ENCODE assay signal across 15 cellular contexts in the genomic region with DNA sequence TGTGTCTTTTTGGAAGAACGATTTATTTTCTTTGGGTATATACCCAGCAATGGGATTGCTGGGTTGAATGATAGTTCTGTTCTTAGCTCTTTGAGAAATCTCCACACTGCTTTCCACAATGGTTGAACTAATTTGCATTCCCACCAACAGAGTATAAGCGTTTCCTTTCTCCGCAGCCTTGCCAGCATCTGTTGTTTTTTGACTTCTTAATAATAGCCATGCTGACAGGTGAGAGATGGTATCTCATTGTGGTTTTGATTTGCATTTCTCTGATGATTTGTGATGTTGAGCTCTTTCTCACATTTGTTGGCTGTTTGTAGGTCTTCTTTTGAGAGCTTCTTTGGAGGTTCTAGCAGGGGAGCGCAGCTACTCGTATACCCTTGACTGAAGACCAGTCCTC.
"Had no signal": no experiment of that assay in that cellular context is flagged by ENCODE, and none has a peak within 500 bp of the region (broad histone marks: within the 10 kb centered on the region; RNA-seq: fewer than 3 reads in every experiment).

No MANE protein-coding gene starts in this region.

- H3K27ac ChIP-seq: ascending aorta, breast epithelium, tibial artery, WERI-Rb-1 had no signal

- H3K36me3 Mint-ChIP-seq: stimulated activated memory B cell treated with anti-CD40 and anti-IgM and Interleukin-4, amounts not matched to agents 10 μg/mL and 1 μg/mL and 100 μg/mL, for 72 hours had no signal

- ATAC-seq: activated CD8-positive, alpha-beta T cell treated with anti-CD3 and anti-CD28 coated beads, Interleukin-2, amount 10 ng/mL, durations not matched to agents 7 days and 5 days; naive thymus-derived CD8-positive, alpha-beta T cell; stimulated activated memory B cell treated with anti-CD40 and anti-IgM and Interleukin-4, amounts not matched to agents 10 μg/mL and 1 μg/mL and 100 μg/mL, for 72 hours had no signal

- H3K27me3 ChIP-seq: ascending aorta, breast epithelium, tibial artery had no signal

- H3K36me3 ChIP-seq: ascending aorta, breast epithelium, tibial artery, WERI-Rb-1 had no signal

- H3K27ac Mint-ChIP-seq: activated CD8-positive, alpha-beta T cell treated with anti-CD3 and anti-CD28 coated beads, Interleukin-2, amount 10 ng/mL, durations not matched to agents 7 days and 5 days; endodermal cell; naive thymus-derived CD8-positive, alpha-beta T cell; stimulated activated memory B cell treated with anti-CD40 and anti-IgM and Interleukin-4, amounts not matched to agents 10 μg/mL and 1 μg/mL and 100 μg/mL, for 72 hours had no signal

- DNase-seq: activated CD8-positive, alpha-beta memory T cell treated with anti-CD3 and anti-CD28 coated beads, Interleukin-2, amount 50 U/mL, for 4 hours; activated CD8-positive, alpha-beta T cell treated with anti-CD3 and anti-CD28 coated beads, Interleukin-2, amount 10 ng/mL, durations not matched to agents 7 days and 5 days; activated naive CD4-positive, alpha-beta T cell treated with Interleukin-2 at 50 U/mL for 16 hours; dermis blood vessel endothelial cell; endodermal cell; head of caudate nucleus; kidney glomerular epithelial cell; mesenchymal stem cell; naive thymus-derived CD8-positive, alpha-beta T cell; stimulated activated CD4-positive, alpha-beta T cell treated with anti-CD3 and anti-CD28 coated beads, Interleukin-1b, Interleukin-23, amount 100 ng/mL, for 48 hours; tibial artery; WERI-Rb-1 had no signal

- H3K4me1 Mint-ChIP-seq: endodermal cell; stimulated activated memory B cell treated with anti-CD40 and anti-IgM and Interleukin-4, amounts not matched to agents 10 μg/mL and 1 μg/mL and 100 μg/mL, for 72 hours had no signal

- H3K9me3 Mint-ChIP-seq: stimulated activated memory B cell treated with anti-CD40 and anti-IgM and Interleukin-4, amounts not matched to agents 10 μg/mL and 1 μg/mL and 100 μg/mL, for 72 hours had no signal

- H3K4me3 Mint-ChIP-seq: activated CD8-positive, alpha-beta T cell treated with anti-CD3 and anti-CD28 coated beads, Interleukin-2, amount 10 ng/mL, durations not matched to agents 7 days and 5 days; endodermal cell; naive thymus-derived CD8-positive, alpha-beta T cell; stimulated activated memory B cell treated with anti-CD40 and anti-IgM and Interleukin-4, amounts not matched to agents 10 μg/mL and 1 μg/mL and 100 μg/mL, for 72 hours had no signal
